Comparison of ENCODE assay signal across 8 cellular contexts in the genomic region with DNA sequence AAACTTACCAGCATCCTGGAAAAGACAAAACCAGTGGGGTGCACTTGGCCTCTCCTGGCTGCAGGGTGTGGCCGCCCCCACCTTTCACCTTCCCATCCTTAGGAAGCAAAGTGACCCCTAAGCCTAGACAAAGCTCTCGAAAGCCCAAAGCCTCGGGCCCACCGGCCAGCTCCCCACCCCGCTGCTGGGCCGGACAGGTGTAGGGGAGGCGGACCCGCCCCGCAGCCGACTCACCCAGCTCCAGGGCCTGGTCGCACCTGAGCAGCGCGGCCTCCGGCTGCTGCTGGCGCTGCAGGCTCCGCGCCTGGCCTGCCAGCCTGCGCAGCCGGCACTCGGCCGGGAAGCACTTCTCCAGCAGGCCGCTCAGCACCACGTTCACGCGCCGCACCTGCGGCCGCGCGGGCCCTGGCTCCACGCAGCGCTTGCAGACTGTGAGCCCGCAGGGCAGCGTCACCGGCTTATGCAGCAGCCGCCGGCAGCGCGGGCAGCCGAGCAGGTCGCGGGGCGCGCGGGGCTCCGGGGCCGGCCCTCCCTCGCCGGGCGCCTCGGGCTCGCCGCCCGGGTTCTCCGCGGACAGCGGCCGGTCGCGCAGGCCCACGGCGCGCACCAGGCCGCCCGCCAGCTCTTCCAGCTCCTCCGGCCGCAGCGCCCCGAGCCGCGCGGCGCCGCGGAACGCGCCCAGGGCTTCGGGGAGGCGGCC. TPM values are rescaled to one million over a fixed set of nuclear protein-coding genes. Genes with fewer than 3 reads are reported as not detected.
DNase-seq lines count a peak whose midpoint lies in the region; ATAC-seq and TF ChIP-seq lines count a peak whose summit lies in the region.

No MANE protein-coding gene starts in this region.

- H3K4me1 Mint-ChIP-seq in WTC11 (peaks cover 5% of the 10 kb centered on the region), glutamatergic neuron (ENCODE audit: low read depth, unreplicated experiment) (no peaks in the 10 kb centered on the region)

- ATAC-seq in WTC11, result peak; percentile 89
- ATAC-seq in omental fat pad (ENCODE audit: low FRiP score), result peak; percentile 81
- ATAC-seq in HG02884 (IDR thresholded peaks at IDR 0.05; ENCODE audit: unreplicated experiment), result no peak
- ATAC-seq in GM18873 (IDR thresholded peaks at IDR 0.05; ENCODE audit: low FRiP score, unreplicated experiment), result no peak

- H3K27me3 ChIP-seq in HAP-1 (ENCODE audit: low read depth), result no peaks in the 10 kb centered on the region

- H3K4me1 ChIP-seq in HAP-1, result peaks cover 4% of the 10 kb centered on the region; the same call in 1 of the 2 replicates

- in situ Hi-C loops in HAP-1 (cut with MboI; ENCODE audit: low sequenced_read_pairs), result no loop called here

- TF ChIP-seq CTCF in AG04449 (IDR thresholded peaks at IDR 0.05; ENCODE audit: insufficient read depth, low read length, missing control alignments) (no peak), WTC11 (IDR thresholded peaks at IDR 0.05) (no peak), glutamatergic neuron (IDR thresholded peaks at IDR 0.05; ENCODE audit: partially characterized antibody, unreplicated experiment) (peak; percentile 29), omental fat pad (IDR thresholded peaks at IDR 0.05) (no peak)

- H3K4me3 ChIP-seq in AG04449 (ENCODE audit: low read depth, low read length) (peak overlapping the region; percentile 35), HAP-1 (peak overlapping the region; percentile 37)

- H3K27ac Mint-ChIP-seq in WTC11, result no peak overlapping the region
- no peak overlapping the region for H3K27ac Mint-ChIP-seq in glutamatergic neuron (ENCODE audit: unreplicated experiment)

- H3K9me3 ChIP-seq in HAP-1, result peaks cover 20% of the 10 kb centered on the region

- no peaks in the 10 kb centered on the region; the same call in 1 of the 2 replicates for H3K36me3 ChIP-seq in HAP-1 (replicated peaks)

- CTCF ChIA-PET in AG04449 (lab: Yijun Ruan, JAX) (interaction anchor here (1.2 to 1.4 kb wide), 2 partner anchors 10 to 60 kb away, joined by 3 to 5 read pairs; no protein-coding TSS in a partner anchor), WTC11 (lab: Charles Lee) (interaction anchor here (0.8 to 3.2 kb wide), 12 partner anchors 13 to 242 kb away, joined by 3 to 58 read pairs (median 4); a partner anchor contains a TSS)

- H3K36me3 Mint-ChIP-seq in WTC11 (peaks cover 27% of the 10 kb centered on the region), glutamatergic neuron (ENCODE audit: unreplicated experiment) (peaks cover 24% of the 10 kb centered on the region)

- peak overlapping the region; percentile 55 for H3K4me3 Mint-ChIP-seq in WTC11
- peak overlapping the region; percentile 79 for H3K4me3 Mint-ChIP-seq in glutamatergic neuron (ENCODE audit: unreplicated experiment)

- H3K9me3 Mint-ChIP-seq in WTC11, result peaks cover 29% of the 10 kb centered on the region
- peaks cover 6% of the 10 kb centered on the region for H3K9me3 Mint-ChIP-seq in glutamatergic neuron (ENCODE audit: unreplicated experiment)

- DNase-seq in AG04449 (ENCODE audit: low read depth, low spot score) (no peak), HAP-1 (ENCODE audit: low spot score in 2 of 2) (peak; percentile 22 to 56), WTC11 (ENCODE audit: low spot score) (peak; percentile 75), glutamatergic neuron (peak; percentile 73), omental fat pad (ENCODE audit: low spot score) (no peak), NOMO-1 treated with dmso at 0.1 percent for 144 hours (lab: John Stamatoyannopoulos, UW; ENCODE audit: unreplicated experiment) (no peak)

- POLR2A ChIA-PET in AG04449 (lab: Yijun Ruan, JAX) (no interaction called here), WTC11 (lab: Charles Lee) (interaction anchor here (0.6 kb wide), 2 partner anchors 55 to 410 kb away, joined by 3 to 10 read pairs; no protein-coding TSS in a partner anchor)

- H3K27me3 Mint-ChIP-seq in WTC11 (ENCODE audit: low read depth) (peaks cover 61% of the 10 kb centered on the region), glutamatergic neuron (ENCODE audit: unreplicated experiment) (peaks cover 7% of the 10 kb centered on the region)

TF ChIP-seq in WTC11, 78 proteins besides CTCF, POLR2A, EP300 and RAD21:
- TF ChIP-seq, protein P1, sequence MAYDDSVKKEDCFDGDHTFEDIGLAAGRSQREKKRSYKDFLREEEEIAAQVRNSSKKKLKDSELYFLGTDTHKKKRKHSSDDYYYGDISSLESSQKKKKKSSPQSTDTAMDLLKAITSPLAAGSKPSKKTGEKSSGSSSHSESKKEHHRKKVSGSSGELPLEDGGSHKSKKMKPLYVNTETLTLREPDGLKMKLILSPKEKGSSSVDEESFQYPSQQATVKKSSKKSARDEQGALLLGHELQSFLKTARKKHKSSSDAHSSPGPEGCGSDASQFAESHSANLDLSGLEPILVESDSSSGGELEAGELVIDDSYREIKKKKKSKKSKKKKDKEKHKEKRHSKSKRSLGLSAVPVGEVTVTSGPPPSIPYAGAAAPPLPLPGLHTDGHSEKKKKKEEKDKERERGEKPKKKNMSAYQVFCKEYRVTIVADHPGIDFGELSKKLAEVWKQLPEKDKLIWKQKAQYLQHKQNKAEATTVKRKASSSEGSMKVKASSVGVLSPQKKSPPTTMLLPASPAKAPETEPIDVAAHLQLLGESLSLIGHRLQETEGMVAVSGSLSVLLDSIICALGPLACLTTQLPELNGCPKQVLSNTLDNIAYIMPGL (CRISPR knock-in tag; IDR thresholded peaks at IDR 0.05), result peak; percentile 49; the same call in 1 of the 2 replicates
- TF ChIP-seq ZNF121 (CRISPR knock-in tag; IDR thresholded peaks at IDR 0.05) (no peak), ZNF317 (CRISPR knock-in tag; IDR thresholded peaks at IDR 0.05; ENCODE audit: borderline replicate concordance, low read depth) (0 out of 2 replicates have a peak, but pooled peaks have one; percentile 13), CREM (CRISPR knock-in tag; IDR thresholded peaks at IDR 0.05) (peak; percentile 54; the same call in 1 of the 2 replicates), RORB (CRISPR knock-in tag; IDR thresholded peaks at IDR 0.05) (no peak), NR3C1 (CRISPR knock-in tag; conservative IDR thresholded peaks at IDR 0.05; ENCODE audit: low read depth) (no peak)
- TF ChIP-seq, protein P2, sequence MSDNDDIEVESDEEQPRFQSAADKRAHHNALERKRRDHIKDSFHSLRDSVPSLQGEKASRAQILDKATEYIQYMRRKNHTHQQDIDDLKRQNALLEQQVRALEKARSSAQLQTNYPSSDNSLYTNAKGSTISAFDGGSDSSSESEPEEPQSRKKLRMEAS (CRISPR knock-in tag; IDR thresholded peaks at IDR 0.05), result 0 out of 2 replicates have a peak, but pooled peaks have one; percentile 29
- TF ChIP-seq, protein P3, sequence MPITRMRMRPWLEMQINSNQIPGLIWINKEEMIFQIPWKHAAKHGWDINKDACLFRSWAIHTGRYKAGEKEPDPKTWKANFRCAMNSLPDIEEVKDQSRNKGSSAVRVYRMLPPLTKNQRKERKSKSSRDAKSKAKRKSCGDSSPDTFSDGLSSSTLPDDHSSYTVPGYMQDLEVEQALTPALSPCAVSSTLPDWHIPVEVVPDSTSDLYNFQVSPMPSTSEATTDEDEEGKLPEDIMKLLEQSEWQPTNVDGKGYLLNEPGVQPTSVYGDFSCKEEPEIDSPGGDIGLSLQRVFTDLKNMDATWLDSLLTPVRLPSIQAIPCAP (CRISPR knock-in tag; IDR thresholded peaks at IDR 0.05), result no peak

RNA-seq across cellular contexts. Expression of a gene that starts 1.0 kb away (rescaled TPM):
- 0.33 to 0.57 TPM (median 0.55 TPM) in 3 replicates for total RNA-seq in WTC11 (2021)
- 1.3 TPM for total RNA-seq in glutamatergic neuron (ENCODE audit: unreplicated experiment)
- total RNA-seq in omental fat pad, result 10 to 100 TPM in 2 of 4 donors, 1 to 10 TPM in 2; 2.5 to 32.8 (median 9.8) TPM

Comparison
In these comparisons a context has a peak if more than half of its experiments do, and no peak if none do; other contexts are left out.
1. DNase-seq: peak in HAP-1 (2 of 2), WTC11 (single experiment) and glutamatergic neuron (single experiment); none in AG04449 (single experiment), omental fat pad (single experiment) and NOMO-1 treated with dmso at 0.1 percent for 144 hours (single experiment).
2. ATAC-seq: peak in WTC11 (single experiment) and omental fat pad (single experiment); none in HG02884 (single experiment) and GM18873 (single experiment).